Comparison of ENCODE assay signal across 10 cellular contexts in the genomic region with DNA sequence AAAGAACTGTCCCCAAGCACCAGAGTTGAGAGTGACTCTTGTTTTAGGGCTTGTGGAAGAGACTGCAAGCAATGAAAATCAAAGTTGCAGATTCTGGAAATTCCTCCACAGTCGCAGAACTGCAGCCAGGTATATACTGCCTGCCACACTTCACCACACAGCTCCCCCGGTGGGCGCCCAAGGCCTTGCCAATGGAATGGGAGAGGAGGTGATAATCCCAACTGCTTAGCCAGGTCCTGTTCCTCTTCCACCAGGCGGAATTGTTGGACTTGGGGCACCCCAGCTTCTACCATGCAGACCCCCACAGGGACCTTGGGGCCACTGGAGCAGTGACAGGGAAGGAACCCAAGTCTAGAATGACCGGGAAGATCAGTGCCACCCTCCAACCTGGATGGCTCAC. TPM values are rescaled to one million over a fixed set of nuclear protein-coding genes. Genes with fewer than 3 reads are reported as not detected.
DNase-seq lines count a peak whose midpoint lies in the region; ATAC-seq and TF ChIP-seq lines count a peak whose summit lies in the region.
"Had no signal": no experiment of that assay in that cellular context is flagged by ENCODE, and none has a peak within 500 bp of the region (broad histone marks: within the 10 kb centered on the region; RNA-seq: fewer than 3 reads in every experiment).

No MANE protein-coding gene starts in this region.

- no peaks in the 10 kb centered on the region for H3K4me1 ChIP-seq in foreskin keratinocyte

- no peaks in the 10 kb centered on the region for H3K9me3 Mint-ChIP-seq in stimulated activated naive CD8-positive, alpha-beta T cell treated with anti-CD3 and anti-CD28 coated beads, Interleukin-15, amount 100 ng/mL, for 72 hours

- peaks cover 22% of the 10 kb centered on the region for H3K27me3 Mint-ChIP-seq in stimulated activated naive CD8-positive, alpha-beta T cell treated with anti-CD3 and anti-CD28 coated beads, Interleukin-15, amount 100 ng/mL, for 72 hours

- peak; percentile 32 for DNase-seq in stimulated activated naive CD8-positive, alpha-beta T cell treated with anti-CD3 and anti-CD28 coated beads, Interleukin-15, Interleukin-2, amounts not matched to agents 100 U/mL and 50 U/mL, for 24 hours
- DNase-seq in stimulated activated naive CD8-positive, alpha-beta T cell treated with anti-CD3 and anti-CD28 coated beads, Interleukin-15, amount 100 ng/mL, for 72 hours = no peak
- DNase-seq in RPMI8226 (peak; percentile 23), foreskin keratinocyte (no peak), NCI-H524 treated with DMSO at 0.1 percent for 48 hours (lab: John Stamatoyannopoulos, UW) (no peak)
- DNase-seq: stimulated activated CD4-positive, alpha-beta T cell treated with anti-CD3 and anti-CD28 coated beads, Interleukin-1b, Interleukin-23, amount 100 ng/mL, for 48 hours had no signal

- ATAC-seq in stimulated activated naive CD8-positive, alpha-beta T cell treated with anti-CD3 and anti-CD28 coated beads, Interleukin-15, Interleukin-2, amounts not matched to agents 100 U/mL and 50 U/mL, for 24 hours = no peak
- no peak for ATAC-seq in stimulated activated naive CD8-positive, alpha-beta T cell treated with anti-CD3 and anti-CD28 coated beads, Interleukin-15, amount 100 ng/mL, for 72 hours
- ATAC-seq in foreskin keratinocyte (peak; percentile 41), GM21381 (IDR thresholded peaks at IDR 0.05; ENCODE audit: unreplicated experiment) (no peak), GM19467 (IDR thresholded peaks at IDR 0.05; ENCODE audit: unreplicated experiment) (no peak), GM19351 (IDR thresholded peaks at IDR 0.05; ENCODE audit: unreplicated experiment) (no peak)
- ATAC-seq: activated CD4-positive, CD25-positive, alpha-beta regulatory T cell treated with anti-CD3 and anti-CD28 coated beads, Interleukin-2, amount 50 U/mL, for 24 hours had no signal

- H3K27ac Mint-ChIP-seq in stimulated activated naive CD8-positive, alpha-beta T cell treated with anti-CD3 and anti-CD28 coated beads, Interleukin-15, amount 100 ng/mL, for 72 hours = no peak overlapping the region

- no peaks in the 10 kb centered on the region for H3K4me1 Mint-ChIP-seq in stimulated activated naive CD8-positive, alpha-beta T cell treated with anti-CD3 and anti-CD28 coated beads, Interleukin-15, amount 100 ng/mL, for 72 hours

- H3K4me3 Mint-ChIP-seq in stimulated activated naive CD8-positive, alpha-beta T cell treated with anti-CD3 and anti-CD28 coated beads, Interleukin-15, amount 100 ng/mL, for 72 hours = no peak overlapping the region

- H3K27ac ChIP-seq in foreskin keratinocyte = no peak overlapping the region

- peak; percentile 46 for TF ChIP-seq CTCF in foreskin keratinocyte (conservative IDR thresholded peaks at IDR 0.05)

- peaks cover 6% of the 10 kb centered on the region for H3K27me3 ChIP-seq in foreskin keratinocyte

RNA-seq across cellular contexts. Expression of a gene that starts 4.8 kb away (rescaled TPM):
- 347 and 395 TPM in 2 replicates for total RNA-seq in foreskin keratinocyte
- polyA plus RNA-seq in foreskin keratinocyte = 299 and 317 TPM in 2 replicates

Comparison
In these comparisons a context has a peak if more than half of its experiments do, and no peak if none do; other contexts are left out.
1. DNase-seq: peak in stimulated activated naive CD8-positive, alpha-beta T cell treated with anti-CD3 and anti-CD28 coated beads, Interleukin-15, Interleukin-2, amounts not matched to agents 100 U/mL and 50 U/mL, for 24 hours (single experiment) and RPMI8226 (single experiment); none in stimulated activated naive CD8-positive, alpha-beta T cell treated with anti-CD3 and anti-CD28 coated beads, Interleukin-15, amount 100 ng/mL, for 72 hours (0 of 2), foreskin keratinocyte (0 of 2) and NCI-H524 treated with DMSO at 0.1 percent for 48 hours (single experiment).